In genomic region chr11:75263944-75264349, GRCh38 we compare ENCODE assay signal across 13 cellular contexts. TPM values are rescaled to one million over a fixed set of nuclear protein-coding genes. Genes with fewer than 3 reads are reported as not detected.
DNase-seq lines count a peak whose midpoint lies in the region; ATAC-seq and TF ChIP-seq lines count a peak whose summit lies in the region.
"Had no signal": no experiment of that assay in that cellular context is flagged by ENCODE, and none has a peak within 500 bp of the region (broad histone marks: within the 10 kb centered on the region; RNA-seq: fewer than 3 reads in every experiment).

No MANE protein-coding gene starts in this region.

- H3K4me1 ChIP-seq in BE2C (no peaks in the 10 kb centered on the region), HCT116 (ENCODE audit: control insufficient read depth in 1 of 2, insufficient read depth in 2 of 2, low read length in 2 of 2) (no peaks in the 10 kb centered on the region), lower lobe of right lung (peaks cover 35% of the 10 kb centered on the region), tibial nerve (peaks cover 0 to 20% (median 6%) of the 10 kb centered on the region in 4 donors)

- no peaks in the 10 kb centered on the region for H3K79me2 ChIP-seq in HCT116 (ENCODE audit: insufficient read depth, low read length)

- peak; percentile 7 for DNase-seq in BE2C
- DNase-seq in HCT116 (ENCODE audit: low read depth, low spot score) = no peak
- peak; percentile 53 for DNase-seq in lower lobe of right lung
- no peak for DNase-seq in tibial nerve (ENCODE audit: low spot score in 2 of 2)
- DNase-seq in stimulated activated CD4-positive, alpha-beta T cell treated with anti-CD3 and anti-CD28 coated beads, Interleukin-4, amount 100 ng/mL, for 24 hours = no peak
- DNase-seq in NCI-H82 treated with DMSO at 0.1 percent for 48 hours (lab: John Stamatoyannopoulos, UW; ENCODE audit: unreplicated experiment) = no peak
- DNase-seq: NCI-H69; stimulated activated naive CD4-positive, alpha-beta T cell treated with Interleukin-2 at 50 U/mL for 16 hours; T-helper 9 cell had no signal

- peaks cover 58% of the 10 kb centered on the region for H3K4me1 Mint-ChIP-seq in activated naive CD8-positive, alpha-beta T cell (ENCODE audit: low read depth)

- no peak for ATAC-seq in HCT116
- peak; percentile 3 to 6 for ATAC-seq in lower lobe of right lung
- ATAC-seq in GM18511 (IDR thresholded peaks at IDR 0.05; ENCODE audit: unreplicated experiment) = no peak

- H3K9me3 ChIP-seq in BE2C (no peaks in the 10 kb centered on the region), HCT116 (ENCODE audit: control insufficient read depth in 1 of 2, insufficient read depth in 1 of 2, low read depth in 1 of 2, low read length in 2 of 2) (no peaks in the 10 kb centered on the region), lower lobe of right lung (no peaks in the 10 kb centered on the region), tibial nerve (no peaks in the 10 kb centered on the region)

- no peak for TF ChIP-seq POLR2A in HCT116 (IDR thresholded peaks at IDR 0.05; ENCODE audit: borderline replicate concordance, extremely low read depth, insufficient read depth, insufficient read length)
- no peak for TF ChIP-seq POLR2A in tibial nerve (IDR thresholded peaks at IDR 0.05)

- no peak for TF ChIP-seq EP300 in tibial nerve (IDR thresholded peaks at IDR 0.05)

- H3K4me2 ChIP-seq in HCT116 (ENCODE audit: low read length) = no peak overlapping the region

- BruUV-seq in HCT116 (replicated peaks; lab: Mats Ljungman, UMichigan) = no TSS peak

- CTCF ChIA-PET in HCT116 (lab: Charles Lee) = no interaction called here

- intact Hi-C loops in HCT116 (cut with micrococcal nuclease) = no loop called here
- intact Hi-C loops in lower lobe of right lung (cut with DNase I) = no loop called here

- H3K27ac ChIP-seq in HCT116 (ENCODE audit: low read depth, low read length) = no peak overlapping the region
- no peak overlapping the region for H3K27ac ChIP-seq in lower lobe of right lung
- no peak overlapping the region for H3K27ac ChIP-seq in tibial nerve

- H3K36me3 ChIP-seq in BE2C (peaks cover 14% of the 10 kb centered on the region; the same call in 1 of the 2 replicates), HCT116 (ENCODE audit: control insufficient read depth in 1 of 2, insufficient read depth in 2 of 2, low read length in 2 of 2) (no peaks in the 10 kb centered on the region), lower lobe of right lung (peaks cover 35% of the 10 kb centered on the region), tibial nerve (peaks cover 0 to 24% (median 0%) of the 10 kb centered on the region in 3 donors)

- H2AFZ ChIP-seq in HCT116 (ENCODE audit: low read depth, low read length, poor library complexity, severe bottlenecking) = no peak overlapping the region

- WGBS in tibial nerve, 2 donors = 67 to 75% methylated on average over 4 of the region's 4 CpGs

- H3K27me3 Mint-ChIP-seq in activated naive CD8-positive, alpha-beta T cell = no peaks in the 10 kb centered on the region

- no peaks in the 10 kb centered on the region for H3K27me3 ChIP-seq in BE2C
- no peaks in the 10 kb centered on the region for H3K27me3 ChIP-seq in HCT116 (ENCODE audit: insufficient read depth, low read length)
- H3K27me3 ChIP-seq in lower lobe of right lung (ENCODE audit: low read depth) = no peaks in the 10 kb centered on the region
- H3K27me3 ChIP-seq in tibial nerve = no peaks in the 10 kb centered on the region

- POLR2A ChIA-PET in HCT116 (lab: Charles Lee) = no interaction called here

- no peaks in the 10 kb centered on the region for H3K9me3 Mint-ChIP-seq in activated naive CD8-positive, alpha-beta T cell (ENCODE audit: low read depth)

- H3K27ac Mint-ChIP-seq in activated naive CD8-positive, alpha-beta T cell = peak overlapping the region; percentile 41

- RAD21 ChIA-PET in HCT116 (lab: Charles Lee; ENCODE audit: low non-redundant PET in 1 of 2, low total read pairs in 2 of 2, uncharacterized antibody in 2 of 2, unreplicated experiment in 2 of 2) = no interaction called here

- H4K20me1 ChIP-seq in HCT116 (ENCODE audit: insufficient read depth) = no peaks in the 10 kb centered on the region

- no peak for TF ChIP-seq CTCF in BE2C (IDR thresholded peaks at IDR 0.05; ENCODE audit: low read depth, low read length)
- TF ChIP-seq CTCF in HCT116 (IDR thresholded peaks at IDR 0.05 in 2 of 3, conservative IDR thresholded peaks at IDR 0.05 in 1 of 3; ENCODE audit: borderline replicate concordance in 1 of 3, insufficient read depth in 1 of 3, low read depth in 2 of 3, low read length in 2 of 3) = no peak
- no peak for TF ChIP-seq CTCF in lower lobe of right lung (IDR thresholded peaks at IDR 0.05)
- no peak for TF ChIP-seq CTCF in tibial nerve (IDR thresholded peaks at IDR 0.05)

- no peak overlapping the region for H3K4me3 Mint-ChIP-seq in activated naive CD8-positive, alpha-beta T cell

- TF ChIP-seq RAD21 in HCT116 (IDR thresholded peaks at IDR 0.05; ENCODE audit: low read depth) = no peak

- no peaks in the 10 kb centered on the region for H3K9me2 ChIP-seq in HCT116 (ENCODE audit: insufficient read depth)

- H3K36me3 Mint-ChIP-seq in activated naive CD8-positive, alpha-beta T cell = peaks cover 3% of the 10 kb centered on the region

- no peak overlapping the region for H3K9ac ChIP-seq in HCT116 (ENCODE audit: low read length)

- H3K4me3 ChIP-seq in BE2C (ENCODE audit: low read depth, low read length) (no peak overlapping the region), HCT116 (replicated peaks in 1 of 2; ENCODE audit: low read depth in 1 of 2, low read length in 2 of 2) (no peak overlapping the region), lower lobe of right lung (no peak overlapping the region), tibial nerve (no peak overlapping the region)

TF ChIP-seq in HCT116, 20 proteins besides CTCF, POLR2A, EP300 and RAD21 (continues in another document):
- peak; percentile 27; the same call in 1 of the 2 replicates for TF ChIP-seq CEBPB (IDR thresholded peaks at IDR 0.05; ENCODE audit: low read depth)
- TF ChIP-seq, protein P1, sequence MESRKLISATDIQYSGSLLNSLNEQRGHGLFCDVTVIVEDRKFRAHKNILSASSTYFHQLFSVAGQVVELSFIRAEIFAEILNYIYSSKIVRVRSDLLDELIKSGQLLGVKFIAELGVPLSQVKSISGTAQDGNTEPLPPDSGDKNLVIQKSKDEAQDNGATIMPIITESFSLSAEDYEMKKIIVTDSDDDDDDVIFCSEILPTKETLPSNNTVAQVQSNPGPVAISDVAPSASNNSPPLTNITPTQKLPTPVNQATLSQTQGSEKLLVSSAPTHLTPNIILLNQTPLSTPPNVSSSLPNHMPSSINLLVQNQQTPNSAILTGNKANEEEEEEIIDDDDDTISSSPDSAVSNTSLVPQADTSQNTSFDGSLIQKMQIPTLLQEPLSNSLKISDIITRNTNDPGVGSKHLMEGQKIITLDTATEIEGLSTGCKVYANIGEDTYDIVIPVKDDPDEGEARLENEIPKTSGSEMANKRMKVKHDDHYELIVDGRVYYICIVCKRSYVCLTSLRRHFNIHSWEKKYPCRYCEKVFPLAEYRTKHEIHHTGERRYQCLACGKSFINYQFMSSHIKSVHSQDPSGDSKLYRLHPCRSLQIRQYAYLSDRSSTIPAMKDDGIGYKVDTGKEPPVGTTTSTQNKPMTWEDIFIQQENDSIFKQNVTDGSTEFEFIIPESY (IDR thresholded peaks at IDR 0.05; ENCODE audit: extremely low read depth, insufficient replicate concordance, low read length) = no peak
- TF ChIP-seq FOSL1 (IDR thresholded peaks at IDR 0.05; ENCODE audit: low read depth) = no peak
- TF ChIP-seq ATF3 (IDR thresholded peaks at IDR 0.05) = no peak
- TF ChIP-seq EGR1 (IDR thresholded peaks at IDR 0.05; ENCODE audit: low read depth) = no peak
- TF ChIP-seq SP1 (IDR thresholded peaks at IDR 0.05; ENCODE audit: low read depth) = no peak
- TF ChIP-seq, protein P2, sequence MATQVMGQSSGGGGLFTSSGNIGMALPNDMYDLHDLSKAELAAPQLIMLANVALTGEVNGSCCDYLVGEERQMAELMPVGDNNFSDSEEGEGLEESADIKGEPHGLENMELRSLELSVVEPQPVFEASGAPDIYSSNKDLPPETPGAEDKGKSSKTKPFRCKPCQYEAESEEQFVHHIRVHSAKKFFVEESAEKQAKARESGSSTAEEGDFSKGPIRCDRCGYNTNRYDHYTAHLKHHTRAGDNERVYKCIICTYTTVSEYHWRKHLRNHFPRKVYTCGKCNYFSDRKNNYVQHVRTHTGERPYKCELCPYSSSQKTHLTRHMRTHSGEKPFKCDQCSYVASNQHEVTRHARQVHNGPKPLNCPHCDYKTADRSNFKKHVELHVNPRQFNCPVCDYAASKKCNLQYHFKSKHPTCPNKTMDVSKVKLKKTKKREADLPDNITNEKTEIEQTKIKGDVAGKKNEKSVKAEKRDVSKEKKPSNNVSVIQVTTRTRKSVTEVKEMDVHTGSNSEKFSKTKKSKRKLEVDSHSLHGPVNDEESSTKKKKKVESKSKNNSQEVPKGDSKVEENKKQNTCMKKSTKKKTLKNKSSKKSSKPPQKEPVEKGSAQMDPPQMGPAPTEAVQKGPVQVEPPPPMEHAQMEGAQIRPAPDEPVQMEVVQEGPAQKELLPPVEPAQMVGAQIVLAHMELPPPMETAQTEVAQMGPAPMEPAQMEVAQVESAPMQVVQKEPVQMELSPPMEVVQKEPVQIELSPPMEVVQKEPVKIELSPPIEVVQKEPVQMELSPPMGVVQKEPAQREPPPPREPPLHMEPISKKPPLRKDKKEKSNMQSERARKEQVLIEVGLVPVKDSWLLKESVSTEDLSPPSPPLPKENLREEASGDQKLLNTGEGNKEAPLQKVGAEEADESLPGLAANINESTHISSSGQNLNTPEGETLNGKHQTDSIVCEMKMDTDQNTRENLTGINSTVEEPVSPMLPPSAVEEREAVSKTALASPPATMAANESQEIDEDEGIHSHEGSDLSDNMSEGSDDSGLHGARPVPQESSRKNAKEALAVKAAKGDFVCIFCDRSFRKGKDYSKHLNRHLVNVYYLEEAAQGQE (IDR thresholded peaks at IDR 0.05; ENCODE audit: low read depth) = no peak
- TF ChIP-seq CBX3 (IDR thresholded peaks at IDR 0.05; ENCODE audit: low read depth) = no peak
- 0 out of 2 replicates have a peak, but pooled peaks have one; percentile 15 for TF ChIP-seq POLR2AphosphoS5 (IDR thresholded peaks at IDR 0.05; ENCODE audit: low read depth, low read length)
- no peak for TF ChIP-seq EZH2phosphoT487 (IDR thresholded peaks at IDR 0.05; ENCODE audit: borderline replicate concordance)
- TF ChIP-seq ZFX (IDR thresholded peaks at IDR 0.05) = no peak
- no peak for TF ChIP-seq MAX (IDR thresholded peaks at IDR 0.05)

RNA-seq across cellular contexts. Expression of gene TPBGL, which starts 23.4 kb away (rescaled TPM):
- polyA plus RNA-seq in BE2C (2012; ENCODE audit: insufficient read depth, insufficient read length, low read depth) = 47.4 TPM
- total RNA-seq in HCT116 (2021; ENCODE audit: unreplicated experiment) (0.12 TPM), lower lobe of right lung (0.47 TPM), tibial nerve (1 to 10 TPM in 3 of 4 donors, not detected in 1; 1.0 to 1.5 (median 1.1) TPM)
- polyA plus RNA-seq in HCT116 (2012) = 0.16 and 0.25 TPM in 2 replicates
- total RNA-seq: Daoy, liver had no signal

Comparison
In these comparisons a context has a peak if more than half of its experiments do, and no peak if none do; other contexts are left out.
1. DNase-seq: peak in BE2C (single experiment) and lower lobe of right lung (single experiment); none in HCT116 (single experiment), tibial nerve (0 of 2), stimulated activated CD4-positive, alpha-beta T cell treated with anti-CD3 and anti-CD28 coated beads, Interleukin-4, amount 100 ng/mL, for 24 hours (single experiment) and NCI-H82 treated with DMSO at 0.1 percent for 48 hours (single experiment).
2. ATAC-seq: peak in lower lobe of right lung (2 of 2); none in HCT116 (single experiment) and GM18511 (single experiment).